ENCODE assay signal across 9 cellular contexts in the genomic region with DNA sequence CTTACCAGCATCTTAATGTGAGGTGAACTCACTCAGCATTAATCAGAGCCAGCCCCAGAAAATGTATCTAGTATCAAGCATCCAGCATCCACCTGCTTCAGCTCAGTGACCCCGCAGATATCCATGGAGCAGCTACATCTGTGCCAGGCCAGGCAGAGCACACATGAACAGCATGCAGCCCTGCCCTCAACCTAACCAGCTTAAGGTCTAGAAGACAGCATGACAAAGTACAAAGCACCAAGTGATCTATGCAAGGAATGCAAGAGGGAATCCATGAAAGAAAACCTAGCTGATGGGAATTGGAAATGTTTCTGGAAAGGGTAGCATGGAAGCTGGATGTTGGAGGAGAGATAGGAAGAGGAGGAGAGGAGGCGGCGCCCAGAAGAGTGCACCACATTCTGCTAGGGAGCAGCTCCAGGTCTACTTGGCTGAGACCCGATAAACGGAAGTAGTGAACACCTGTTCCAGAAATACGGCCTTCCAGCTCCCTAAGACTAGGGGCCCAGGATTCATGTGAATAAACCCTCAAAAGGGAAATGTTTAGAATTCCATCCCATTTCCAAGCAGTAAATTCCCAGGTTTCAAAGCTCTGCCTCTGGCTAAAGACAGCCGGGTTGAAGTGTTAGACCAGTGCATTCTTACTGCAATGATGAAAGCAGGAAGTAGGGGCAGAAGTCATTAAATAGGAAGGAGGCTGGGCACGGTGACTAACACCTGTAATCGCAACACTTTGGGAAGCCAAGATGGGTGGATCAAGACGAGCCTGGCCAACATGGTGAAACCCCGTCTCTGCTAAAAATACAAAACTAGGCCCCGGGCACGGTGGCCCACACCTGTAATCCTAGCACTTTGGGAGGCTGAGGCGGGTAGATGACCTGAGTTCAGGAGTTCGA. TPM values are rescaled to one million over a fixed set of nuclear protein-coding genes. Genes with fewer than 3 reads are reported as not detected.
DNase-seq lines count a peak whose midpoint lies in the region; ATAC-seq and TF ChIP-seq lines count a peak whose summit lies in the region.
"Had no signal": no experiment of that assay in that cellular context is flagged by ENCODE, and none has a peak within 500 bp of the region (broad histone marks: within the 10 kb centered on the region; RNA-seq: fewer than 3 reads in every experiment).

No MANE protein-coding gene starts in this region.

- H3K27me3 ChIP-seq in Panc1 (ENCODE audit: control insufficient read depth, insufficient read depth, low read length) (no peaks in the 10 kb centered on the region), fibroblast of lung (ENCODE audit: control insufficient read depth, insufficient read depth, low read length) (no peaks in the 10 kb centered on the region)

- H3K4me3 ChIP-seq in Panc1 (ENCODE audit: low read depth in 2 of 2, low read length in 2 of 2): no peak overlapping the region
- no peak overlapping the region for H3K4me3 ChIP-seq in fibroblast of lung (replicated peaks in 1 of 4; ENCODE audit: control extremely low read depth in 1 of 4, insufficient read depth in 1 of 4, low read depth in 3 of 4, low read length in 4 of 4)
- H3K4me3 ChIP-seq in OCI-LY7 (ENCODE audit: low read depth, low read length, poor library complexity, severe bottlenecking): no peak overlapping the region

- H3K4me1 ChIP-seq in Panc1 (ENCODE audit: control insufficient read depth, insufficient read depth, low read length): no peaks in the 10 kb centered on the region
- no peaks in the 10 kb centered on the region for H3K4me1 ChIP-seq in fibroblast of lung (ENCODE audit: control insufficient read depth, extremely low read depth, insufficient read depth, low read length)
- no peaks in the 10 kb centered on the region for H3K4me1 ChIP-seq in OCI-LY7 (ENCODE audit: insufficient read depth, low read length, poor library complexity, severe bottlenecking)

- H3K9ac ChIP-seq in fibroblast of lung (ENCODE audit: insufficient read depth, low read length): no peak overlapping the region

- H3K27ac ChIP-seq in Panc1 (ENCODE audit: low read length) (no peak overlapping the region), fibroblast of lung (ENCODE audit: insufficient read depth, low read length) (peak overlapping the region; percentile 16), OCI-LY7 (ENCODE audit: low read depth, low read length, poor library complexity, severe bottlenecking) (no peak overlapping the region)

- H2AFZ ChIP-seq in fibroblast of lung (ENCODE audit: low read length) (no peak overlapping the region), OCI-LY7 (ENCODE audit: low read length) (no peak overlapping the region)

- H3K9me2 ChIP-seq in OCI-LY7 (ENCODE audit: insufficient read depth, low read length): no peaks in the 10 kb centered on the region

- no peak for TF ChIP-seq CTCF in Panc1 (IDR thresholded peaks at IDR 0.05)
- no peak for TF ChIP-seq CTCF in fibroblast of lung (conservative IDR thresholded peaks at IDR 0.05 in 1 of 2, IDR thresholded peaks at IDR 0.05 in 1 of 2; ENCODE audit: low read depth in 1 of 2, low read length in 2 of 2)
- TF ChIP-seq CTCF in OCI-LY7 (conservative IDR thresholded peaks at IDR 0.05; ENCODE audit: low read length): no peak

- intact Hi-C loops in Panc1 (cut with micrococcal nuclease; ENCODE audit: unreplicated experiment): no loop called here
- intact Hi-C loops in OCI-LY7 (cut with micrococcal nuclease; ENCODE audit: unreplicated experiment): loop anchor here (10.0 kb wide), 1 partner anchor 237 kb away; no protein-coding TSS in a partner anchor

- peak; percentile 40; the same call in 1 of the 2 replicates for ATAC-seq in Panc1
- no peak for ATAC-seq in HG02981 (IDR thresholded peaks at IDR 0.05; ENCODE audit: unreplicated experiment)

- H3K36me3 ChIP-seq in Panc1 (ENCODE audit: control insufficient read depth, insufficient read depth, low read length) (no peaks in the 10 kb centered on the region; the same call in 1 of the 2 replicates), fibroblast of lung (ENCODE audit: control insufficient read depth, insufficient read depth, low read length) (peaks cover 15% of the 10 kb centered on the region), OCI-LY7 (ENCODE audit: insufficient read depth, low read length) (peaks cover 40% of the 10 kb centered on the region)

- DNase-seq in HCEC 1CT (peak; percentile 19), Panc1 (ENCODE audit: low read depth, low spot score) (no peak), fibroblast of lung (ENCODE audit: low read depth in 2 of 2) (peak in 1 of 2 donors; percentile 82), pulmonary artery endothelial cell (ENCODE audit: low read depth, low spot score) (peak; percentile 86), T-helper 9 cell (no peak), NCI-H345 (lab: John Stamatoyannopoulos, UW) (no peak), OCI-LY7 (ENCODE audit: low spot score) (no peak)
- DNase-seq: NCI-H1417 had no signal

- H3K4me2 ChIP-seq in fibroblast of lung (ENCODE audit: extremely low read depth, insufficient read depth, low read length): no peak overlapping the region
- H3K4me2 ChIP-seq in OCI-LY7 (ENCODE audit: low read length): no peak overlapping the region

- H3K79me2 ChIP-seq in fibroblast of lung (ENCODE audit: control insufficient read depth, insufficient read depth, low read length) (no peaks in the 10 kb centered on the region), OCI-LY7 (ENCODE audit: insufficient read depth, low read depth, low read length) (no peaks in the 10 kb centered on the region)

- no peaks in the 10 kb centered on the region for H3K9me3 ChIP-seq in Panc1 (ENCODE audit: control insufficient read depth, insufficient read depth, low read depth, low read length)
- no peaks in the 10 kb centered on the region for H3K9me3 ChIP-seq in fibroblast of lung (ENCODE audit: control insufficient read depth, insufficient read depth, low read depth, low read length)
- no peaks in the 10 kb centered on the region for H3K9me3 ChIP-seq in OCI-LY7 (ENCODE audit: low read length)

- CTCF ChIA-PET in Panc1 (lab: Charles Lee) (no interaction called here), OCI-LY7 (lab: Charles Lee; ENCODE audit: unreplicated experiment) (no interaction called here)

- BruUV-seq in Panc1 (replicated peaks; lab: Mats Ljungman, UMichigan): no TSS peak
- no TSS peak for BruUV-seq in OCI-LY7 (replicated peaks; lab: Mats Ljungman, UMichigan)

- POLR2A ChIA-PET in Panc1 (lab: Charles Lee) (no interaction called here), OCI-LY7 (lab: Charles Lee) (interaction anchor here (0.7 kb wide), 1 partner anchor 38 kb away, joined by 3 read pairs; no protein-coding TSS in a partner anchor)

- no peaks in the 10 kb centered on the region for H4K20me1 ChIP-seq in fibroblast of lung (ENCODE audit: control insufficient read depth, extremely low read depth, insufficient read depth, low read length)
- H4K20me1 ChIP-seq in OCI-LY7 (ENCODE audit: insufficient read depth, low read length): no peaks in the 10 kb centered on the region

- in situ Hi-C loops in Panc1 (cut with HindIII; ENCODE audit: low pct_unique_long_range_greater_than_20kb, low sequenced_read_pairs): no loop called here

RNA-seq across cellular contexts. Expression of gene L3MBTL2, which starts 23.5 kb away (rescaled TPM):
- total RNA-seq in Panc1 (2021; ENCODE audit: unreplicated experiment) (26.6 TPM), fibroblast of lung (15.4 and 16.0 TPM in 2 replicates), pulmonary artery endothelial cell (30.2 and 42.8 TPM in 2 replicates), OCI-LY7 (2022) (25.6 and 33.4 TPM in 2 replicates)
- polyA plus RNA-seq in Panc1 (2012; ENCODE audit: insufficient read length): 24.9 TPM
- 19.3 and 27.7 TPM in 2 replicates for polyA plus RNA-seq in fibroblast of lung
- 14.9 and 22.4 TPM in 2 replicates for polyA plus RNA-seq in fibroblast of lung (2012)
- polyA minus RNA-seq in fibroblast of lung (ENCODE audit: low replicate concordance): 33.3 and 48.8 TPM in 2 replicates
- 23.3 and 28.1 TPM in 2 replicates for total RNA-seq in OCI-LY7 (2014; rRNA removed; shearing (Covaris generic))

RNA-seq across cellular contexts. Expression of gene CHADL, which starts 59.1 kb away (rescaled TPM):
- total RNA-seq in Panc1 (2021; ENCODE audit: unreplicated experiment) (0.33 TPM), fibroblast of lung (2.1 and 3.1 TPM in 2 replicates), pulmonary artery endothelial cell (0.66 and 0.74 TPM in 2 replicates), OCI-LY7 (2022) (0.42 TPM in 1 of 2 replicates, not detected in the other)
- 0.44 TPM for polyA plus RNA-seq in Panc1 (2012; ENCODE audit: insufficient read length)
- polyA plus RNA-seq in fibroblast of lung: 0.10 and 0.14 TPM in 2 replicates
- polyA plus RNA-seq in fibroblast of lung (2012): 0.24 and 0.45 TPM in 2 replicates
- 0.51 TPM in 1 of 2 replicates, not detected in the other for polyA minus RNA-seq in fibroblast of lung (ENCODE audit: low replicate concordance)
- 0.26 and 0.60 TPM in 2 replicates for total RNA-seq in OCI-LY7 (2014; rRNA removed; shearing (Covaris generic))

Comparison
In these comparisons a context has a peak if more than half of its experiments do, and no peak if none do; other contexts are left out.
1. DNase-seq: peak in HCEC 1CT (single experiment) and pulmonary artery endothelial cell (single experiment); none in Panc1 (single experiment), T-helper 9 cell (single experiment), NCI-H345 (single experiment) and OCI-LY7 (single experiment).